1 cellular context compared by ENCODE assay signal in genomic region chr19:2274937-2275535, GRCh38.
TF ChIP-seq lines count a peak whose summit lies in the region.

No MANE protein-coding gene starts in this region.

TF ChIP-seq in K562, 482 proteins besides CTCF, POLR2A, EP300 and RAD21 (continued from another document):
- peak; percentile 47; the same call in 1 of the 2 replicates for TF ChIP-seq TFAP4 (CRISPR knock-in tag; IDR thresholded peaks at IDR 0.05; ENCODE audit: borderline replicate concordance)
- no peak for TF ChIP-seq SRSF1 (IDR thresholded peaks at IDR 0.05; ENCODE audit: low read depth, low read length)
- no peak for TF ChIP-seq TCF15 (CRISPR knock-in tag; IDR thresholded peaks at IDR 0.05)
- TF ChIP-seq FOXA1 (IDR thresholded peaks at IDR 0.05; ENCODE audit: borderline replicate concordance), result no peak
- TF ChIP-seq ID3 (CRISPR knock-in tag; IDR thresholded peaks at IDR 0.05), result no peak
- no peak for TF ChIP-seq ID3 (tag; IDR thresholded peaks at IDR 0.05)
- TF ChIP-seq HMG20B (CRISPR knock-in tag; IDR thresholded peaks at IDR 0.05), result no peak
- TF ChIP-seq GTF2A2 (tag; IDR thresholded peaks at IDR 0.05), result no peak
- TF ChIP-seq DEAF1 (CRISPR knock-in tag; IDR thresholded peaks at IDR 0.05), result 0 out of 2 replicates have a peak, but pooled peaks have one; percentile 24
- no peak for TF ChIP-seq PRPF4 (IDR thresholded peaks at IDR 0.05; ENCODE audit: insufficient read depth, low read depth, low read length, poor library complexity, severe bottlenecking)
- TF ChIP-seq ZNF395 (CRISPR knock-in tag; IDR thresholded peaks at IDR 0.05), result 0 out of 2 replicates have a peak, but pooled peaks have one; percentile 40
- no peak for TF ChIP-seq ZNF592 (IDR thresholded peaks at IDR 0.05)
- no peak for TF ChIP-seq IRF1 (CRISPR knock-in tag; IDR thresholded peaks at IDR 0.05; ENCODE audit: borderline replicate concordance)
- no peak for TF ChIP-seq STAT6 (CRISPR knock-in tag; IDR thresholded peaks at IDR 0.05)
- TF ChIP-seq ZNF76 (CRISPR knock-in tag; IDR thresholded peaks at IDR 0.05; ENCODE audit: borderline replicate concordance), result no peak
- TF ChIP-seq GTF3C2 (IDR thresholded peaks at IDR 0.05; ENCODE audit: borderline replicate concordance, extremely low read depth, insufficient read length), result no peak
- peak; percentile 34; the same call in 1 of the 2 replicates for TF ChIP-seq STAG1 (CRISPR knock-in tag; IDR thresholded peaks at IDR 0.05; ENCODE audit: borderline replicate concordance)
- TF ChIP-seq ADNP (tag; IDR thresholded peaks at IDR 0.05), result no peak
- no peak for TF ChIP-seq MAFF (IDR thresholded peaks at IDR 0.05; ENCODE audit: low read length)
- peak in 1 of 2 experiments; percentile 79; a peak in 1 of 4 replicates for TF ChIP-seq TEAD1 (CRISPR knock-in tag; IDR thresholded peaks at IDR 0.05)
- TF ChIP-seq NR3C1 (CRISPR knock-in tag; IDR thresholded peaks at IDR 0.05), result no peak
- TF ChIP-seq ZNF347 (CRISPR knock-in tag; IDR thresholded peaks at IDR 0.05; ENCODE audit: low read depth), result no peak
- peak; percentile 100 for TF ChIP-seq ZBTB33 (CRISPR knock-in tag; IDR thresholded peaks at IDR 0.05)
- no peak for TF ChIP-seq ZNF133 (CRISPR knock-in tag; IDR thresholded peaks at IDR 0.05)
- no peak for TF ChIP-seq ZNF444 (CRISPR knock-in tag; IDR thresholded peaks at IDR 0.05)
- no peak for TF ChIP-seq ZNF274 (IDR thresholded peaks at IDR 0.05; ENCODE audit: borderline replicate concordance, low read depth, low read length)
- TF ChIP-seq CREB1 (IDR thresholded peaks at IDR 0.05), result no peak
- 0 out of 2 replicates have a peak, but pooled peaks have one; percentile 26 for TF ChIP-seq CREB1 (CRISPR knock-in tag; IDR thresholded peaks at IDR 0.05)
